In genomic region chr2:74421248-74421870, GRCh38 we compare ENCODE assay signal across 1 cellular context.
TF ChIP-seq lines count a peak whose summit lies in the region.

Gene C2orf81, minus strand, starts transcription at chr2:74421619. Its CDS starts 59 bp downstream, at chr2:74421560.
Gene WDR54, plus strand, starts transcription at chr2:74421730. Its CDS starts 424 bp downstream, at chr2:74422154.

TF ChIP-seq in WTC11, 78 proteins besides CTCF, POLR2A, EP300 and RAD21 (continued from another document):
- TF ChIP-seq USF1 (CRISPR knock-in tag; IDR thresholded peaks at IDR 0.05) (no peak; the same call in 1 of the 2 replicates), FOXP1 (CRISPR knock-in tag; IDR thresholded peaks at IDR 0.05; ENCODE audit: borderline replicate concordance) (no peak), ZNF281 (CRISPR knock-in tag; IDR thresholded peaks at IDR 0.05) (no peak)
TF ChIP-seq in WTC11: peak in this region for 15.
